1 cellular context compared by ENCODE assay signal in genomic region chr10:71323407-71323806, GRCh38.
TF ChIP-seq lines count a peak whose summit lies in the region.

No MANE protein-coding gene starts in this region.

TF ChIP-seq in GM12878, 131 proteins besides CTCF, POLR2A, EP300 and RAD21:
- TF ChIP-seq ATF3 (IDR thresholded peaks at IDR 0.05; ENCODE audit: borderline replicate concordance, extremely low read depth, low read depth, low read length): peak; percentile 85; the same call in 1 of the 2 replicates
- TF ChIP-seq SPI1 (IDR thresholded peaks at IDR 0.05; ENCODE audit: borderline replicate concordance, insufficient read depth, low read depth, low read length): no peak
- no peak for TF ChIP-seq MYB (IDR thresholded peaks at IDR 0.05; ENCODE audit: borderline replicate concordance, low read depth, low read length)
- no peak for TF ChIP-seq SKIL (IDR thresholded peaks at IDR 0.05; ENCODE audit: low read depth, poor library complexity, severe bottlenecking)
- TF ChIP-seq HCFC1 (IDR thresholded peaks at IDR 0.05; ENCODE audit: low read length): peak; percentile 76
- TF ChIP-seq SUPT20H (IDR thresholded peaks at IDR 0.05; ENCODE audit: borderline replicate concordance, control insufficient read depth, low read depth, low read length): no peak
- TF ChIP-seq MTA3 (IDR thresholded peaks at IDR 0.05; ENCODE audit: borderline replicate concordance, low read length): no peak
- no peak for TF ChIP-seq POLR2AphosphoS5 (IDR thresholded peaks at IDR 0.05; ENCODE audit: low read length)
- no peak for TF ChIP-seq KLF5 (IDR thresholded peaks at IDR 0.05; ENCODE audit: partially characterized antibody)
- no peak for TF ChIP-seq RCOR1 (conservative IDR thresholded peaks at IDR 0.05; ENCODE audit: low read depth, low read length)
- peak; percentile 51; the same call in 1 of the 2 replicates for TF ChIP-seq USF2 (IDR thresholded peaks at IDR 0.05; ENCODE audit: borderline replicate concordance, low read depth, low read length)
- TF ChIP-seq TARDBP (IDR thresholded peaks at IDR 0.05; ENCODE audit: borderline replicate concordance): no peak
- TF ChIP-seq PAX8 (IDR thresholded peaks at IDR 0.05): no peak
- TF ChIP-seq RB1 (IDR thresholded peaks at IDR 0.05; ENCODE audit: borderline replicate concordance): no peak
- no peak for TF ChIP-seq STAT1 (conservative IDR thresholded peaks at IDR 0.05)
- no peak for TF ChIP-seq HDAC2 (IDR thresholded peaks at IDR 0.05)
- TF ChIP-seq CREM (IDR thresholded peaks at IDR 0.05; ENCODE audit: low read depth): no peak
- no peak for TF ChIP-seq RFX5 (IDR thresholded peaks at IDR 0.05; ENCODE audit: low read depth, low read length)
- TF ChIP-seq ZNF592 (IDR thresholded peaks at IDR 0.05): no peak
- no peak for TF ChIP-seq ZZZ3 (IDR thresholded peaks at IDR 0.05; ENCODE audit: control insufficient read depth, insufficient read length, low read depth)
- TF ChIP-seq SMC3 (IDR thresholded peaks at IDR 0.05; ENCODE audit: borderline replicate concordance, low read length): no peak
- TF ChIP-seq ZNF622 (IDR thresholded peaks at IDR 0.05): no peak
- no peak for TF ChIP-seq IKZF1 (conservative IDR thresholded peaks at IDR 0.05)
- TF ChIP-seq MEF2A (IDR thresholded peaks at IDR 0.05; ENCODE audit: insufficient read depth, low read depth, low read length): no peak
- no peak for TF ChIP-seq GABPA (IDR thresholded peaks at IDR 0.05; ENCODE audit: low read depth)
- no peak for TF ChIP-seq EED (IDR thresholded peaks at IDR 0.05; ENCODE audit: low read depth)
- TF ChIP-seq NRF1 (conservative IDR thresholded peaks at IDR 0.05; ENCODE audit: low read depth, low read length): no peak
- TF ChIP-seq NR2C1 (IDR thresholded peaks at IDR 0.05): no peak
- TF ChIP-seq ETV6 (conservative IDR thresholded peaks at IDR 0.05 in 1 of 2, IDR thresholded peaks at IDR 0.05 in 1 of 2; ENCODE audit: borderline replicate concordance in 1 of 2, low read depth in 1 of 2): peak in 1 of 2 experiments; percentile 32; a peak in 1 of 4 replicates
- TF ChIP-seq WRNIP1 (IDR thresholded peaks at IDR 0.05; ENCODE audit: borderline replicate concordance, low read depth, low read length): no peak
- no peak for TF ChIP-seq NBN (IDR thresholded peaks at IDR 0.05)
- TF ChIP-seq USF1 (IDR thresholded peaks at IDR 0.05; ENCODE audit: borderline replicate concordance, extremely low read length, insufficient read depth, low read depth, low read length): peak; percentile 80
- no peak for TF ChIP-seq BMI1 (IDR thresholded peaks at IDR 0.05; ENCODE audit: borderline replicate concordance)
- 0 out of 2 replicates have a peak, but pooled peaks have one; percentile 18 for TF ChIP-seq YY1 (IDR thresholded peaks at IDR 0.05; ENCODE audit: low read depth, low read length)
- TF ChIP-seq POU2F2 (IDR thresholded peaks at IDR 0.05; ENCODE audit: borderline replicate concordance, low read depth, low read length): no peak
- TF ChIP-seq HDGF (IDR thresholded peaks at IDR 0.05): no peak
- TF ChIP-seq ZNF207 (IDR thresholded peaks at IDR 0.05; ENCODE audit: borderline replicate concordance): no peak
- TF ChIP-seq NKRF (conservative IDR thresholded peaks at IDR 0.05): no peak
- TF ChIP-seq EGR1 (IDR thresholded peaks at IDR 0.05; ENCODE audit: borderline replicate concordance in 1 of 2, low read depth in 2 of 2, low read length in 2 of 2): no peak
- no peak for TF ChIP-seq MXI1 (IDR thresholded peaks at IDR 0.05; ENCODE audit: low read depth, low read length)
- TF ChIP-seq CEBPB (IDR thresholded peaks at IDR 0.05; ENCODE audit: borderline replicate concordance in 1 of 2, low read depth in 2 of 2, low read length in 2 of 2): no peak
- peak; percentile 80 for TF ChIP-seq SIX5 (IDR thresholded peaks at IDR 0.05; ENCODE audit: low read depth, low read length, severe bottlenecking)
- no peak for TF ChIP-seq JUND (IDR thresholded peaks at IDR 0.05; ENCODE audit: low read depth, low read length)
- TF ChIP-seq MLLT1 (IDR thresholded peaks at IDR 0.05): no peak
- no peak for TF ChIP-seq BCL3 (IDR thresholded peaks at IDR 0.05; ENCODE audit: borderline replicate concordance, insufficient read depth, low read depth, low read length, poor library complexity, severe bottlenecking)
- no peak for TF ChIP-seq BHLHE40 (IDR thresholded peaks at IDR 0.05; ENCODE audit: borderline replicate concordance in 1 of 2, low read depth in 2 of 2, low read length in 1 of 2)
- TF ChIP-seq BACH1 (IDR thresholded peaks at IDR 0.05; ENCODE audit: borderline replicate concordance): no peak
- no peak for TF ChIP-seq ESRRA (IDR thresholded peaks at IDR 0.05; ENCODE audit: low read length)
- no peak for TF ChIP-seq PKNOX1 (IDR thresholded peaks at IDR 0.05)
- TF ChIP-seq PML (IDR thresholded peaks at IDR 0.05; ENCODE audit: low read length): no peak
- peak; percentile 66; the same call in 1 of the 2 replicates for TF ChIP-seq RAD51 (IDR thresholded peaks at IDR 0.05)
- TF ChIP-seq ASH2L (IDR thresholded peaks at IDR 0.05; ENCODE audit: borderline replicate concordance, low read depth): no peak
- TF ChIP-seq BRCA1 (IDR thresholded peaks at IDR 0.05; ENCODE audit: low read depth, low read length): no peak
- no peak for TF ChIP-seq FOXM1 (IDR thresholded peaks at IDR 0.05; ENCODE audit: low read depth, low read length)
TF ChIP-seq in GM12878: peak in this region for 8.
